Comparison of ENCODE assay signal across 9 cellular contexts in genomic region chr13:80131204-80131603, GRCh38.
A peak's percentile ranks its signal among the peaks of the same experiment; 100 is the strongest.
DNase-seq lines count a peak whose midpoint lies in the region; ATAC-seq and TF ChIP-seq lines count a peak whose summit lies in the region.
"Had no signal": no experiment of that assay in that cellular context is flagged by ENCODE, and none has a peak within 500 bp of the region (broad histone marks: within the 10 kb centered on the region; RNA-seq: fewer than 3 reads in every experiment).

No MANE protein-coding gene starts in this region.

- TF ChIP-seq CTCF in endodermal cell (conservative IDR thresholded peaks at IDR 0.05): no peak

- H3K4me1 Mint-ChIP-seq in endodermal cell: peaks cover 53% of the 10 kb centered on the region

- DNase-seq in Right ventricle myocardium inferior (ENCODE audit: missing footprints) (peak; percentile 88), cardiac septum (ENCODE audit: low spot score) (no peak), endodermal cell (peak; percentile 77), middle frontal gyrus (ENCODE audit: extremely low spot score, low spot score) (peak; percentile 78)

- H3K9ac ChIP-seq in endodermal cell (ENCODE audit: extremely low read depth, low read length, poor library complexity, severe bottlenecking): no peak overlapping the region

- intact Hi-C loops in Right ventricle myocardium inferior (cut with DNase I) (loop anchor here (10.0 kb wide), 4 partner anchors 174 to 496 kb away; no protein-coding TSS in a partner anchor), cardiac septum (cut with DNase I) (loop anchor here (10.0 kb wide), 3 partner anchors 346 to 496 kb away; no protein-coding TSS in a partner anchor)

- ATAC-seq in Right ventricle myocardium inferior (peak; percentile 49), GM19452 (IDR thresholded peaks at IDR 0.05; ENCODE audit: unreplicated experiment) (no peak), HG03342 (IDR thresholded peaks at IDR 0.05; ENCODE audit: unreplicated experiment) (no peak), GM18520 (IDR thresholded peaks at IDR 0.05; ENCODE audit: unreplicated experiment) (no peak), GM21381 (IDR thresholded peaks at IDR 0.05; ENCODE audit: unreplicated experiment) (no peak)

- H3K9me3 Mint-ChIP-seq in endodermal cell: no peaks in the 10 kb centered on the region

- H3K27ac ChIP-seq in endodermal cell (ENCODE audit: low read depth, low read length): no peak overlapping the region
- H3K27ac ChIP-seq: C4-2B had no signal

- H3K36me3 ChIP-seq in endodermal cell (ENCODE audit: control insufficient read depth, insufficient read depth, low read length): no peaks in the 10 kb centered on the region

- H3K4me3 Mint-ChIP-seq in endodermal cell: no peak overlapping the region

- no peaks in the 10 kb centered on the region for H3K9me3 ChIP-seq in endodermal cell (ENCODE audit: control insufficient read depth, low read length)

- no peak overlapping the region for H3K4me3 ChIP-seq in endodermal cell (ENCODE audit: low read length)

- H3K4me1 ChIP-seq in endodermal cell (ENCODE audit: control insufficient read depth, insufficient read depth, low read length): peaks cover 17% of the 10 kb centered on the region

- 30 to 39% methylated on average over 3 to 4 of the region's 4 CpGs for WGBS in endodermal cell (ENCODE audit: insufficient coverage in 1 of 2, insufficient read length in 1 of 2), 2 experiments

- H3K27me3 Mint-ChIP-seq in endodermal cell (ENCODE audit: insufficient read depth): no peaks in the 10 kb centered on the region

- peak overlapping the region; percentile 36 for H3K27ac Mint-ChIP-seq in endodermal cell

- no peaks in the 10 kb centered on the region for H3K27me3 ChIP-seq in endodermal cell (ENCODE audit: control insufficient read depth, insufficient read depth, low read length, poor library complexity, severe bottlenecking)

- no peaks in the 10 kb centered on the region for H3K36me3 Mint-ChIP-seq in endodermal cell (ENCODE audit: low read depth)
